In the genomic region with DNA sequence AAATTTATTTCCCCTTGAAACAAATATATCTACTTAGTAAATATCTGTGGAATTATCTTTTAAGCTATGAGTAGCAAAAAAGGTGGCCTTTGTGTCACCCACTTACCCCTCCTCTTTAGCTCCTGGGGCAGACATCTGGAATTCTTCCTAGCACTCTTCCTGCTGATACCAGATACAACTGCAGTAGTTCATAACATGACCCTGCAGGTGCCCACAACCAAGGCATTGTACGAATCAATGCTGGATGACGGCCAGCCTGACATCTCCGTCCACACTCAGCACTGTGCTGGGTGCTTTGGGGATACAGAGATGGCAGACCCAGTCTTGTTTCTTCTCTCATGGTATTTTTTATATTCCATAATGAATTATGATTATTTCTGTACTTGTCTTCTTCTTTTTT, we compare ENCODE assay signal across 18 cellular contexts.
DNase-seq lines count a peak whose midpoint lies in the region; ATAC-seq lines count a peak whose summit lies in the region.
"Had no signal": no experiment of that assay in that cellular context is flagged by ENCODE, and none has a peak within 500 bp of the region (broad histone marks: within the 10 kb centered on the region; RNA-seq: fewer than 3 reads in every experiment).

No MANE protein-coding gene starts in this region.

- H3K9me3 Mint-ChIP-seq in activated T-cell treated with anti-CD3 and anti-CD28 coated beads, Interleukin-2, amount 50 U/mL, for 4 hours, result no peaks in the 10 kb centered on the region
- no peaks in the 10 kb centered on the region for H3K9me3 Mint-ChIP-seq in CD4-positive, alpha-beta memory T cell

- no peaks in the 10 kb centered on the region for H3K36me3 Mint-ChIP-seq in activated T-cell treated with anti-CD3 and anti-CD28 coated beads, Interleukin-2, amount 50 U/mL, for 4 hours (ENCODE audit: insufficient read depth)
- H3K36me3 Mint-ChIP-seq in CD4-positive, alpha-beta memory T cell, result no peaks in the 10 kb centered on the region

- no peaks in the 10 kb centered on the region for H3K27me3 ChIP-seq in CD4-positive, alpha-beta memory T cell (ENCODE audit: insufficient read depth, low read length)
- no peaks in the 10 kb centered on the region for H3K27me3 ChIP-seq in subcutaneous abdominal adipose tissue (ENCODE audit: control insufficient read depth in 5 of 5, insufficient read depth in 4 of 5, low read length in 5 of 5)
- H3K27me3 ChIP-seq: Peyer's patch had no signal

- POLR2A ChIA-PET in CD4-positive, alpha-beta memory T cell (lab: Charles Lee; ENCODE audit: partially characterized antibody), result no interaction called here

- intact Hi-C loops in CD4-positive, alpha-beta memory T cell (cut with micrococcal nuclease), result no loop called here

- no peaks in the 10 kb centered on the region for H3K27me3 Mint-ChIP-seq in activated T-cell treated with anti-CD3 and anti-CD28 coated beads, Interleukin-2, amount 50 U/mL, for 4 hours (ENCODE audit: low read depth)
- H3K27me3 Mint-ChIP-seq in CD4-positive, alpha-beta memory T cell, result peaks cover 2% of the 10 kb centered on the region in 2 donors

- no peaks in the 10 kb centered on the region for H3K9me3 ChIP-seq in CD4-positive, alpha-beta memory T cell (ENCODE audit: control insufficient read depth in 1 of 2, low read length in 2 of 2)
- H3K9me3 ChIP-seq in subcutaneous abdominal adipose tissue (ENCODE audit: control insufficient read depth in 5 of 5, low read length in 5 of 5), result no peaks in the 10 kb centered on the region
- H3K9me3 ChIP-seq: Peyer's patch had no signal

- peak overlapping the region in 2 of 7 donors; percentile 22 to 60 for H3K27ac Mint-ChIP-seq in CD4-positive, alpha-beta memory T cell

- H3K4me3 Mint-ChIP-seq in activated T-cell treated with anti-CD3 and anti-CD28 coated beads, Interleukin-2, amount 50 U/mL, for 4 hours, result peak overlapping the region; percentile 54
- peak overlapping the region in 5 of 8 donors; percentile 7 to 67 (median 18) for H3K4me3 Mint-ChIP-seq in CD4-positive, alpha-beta memory T cell

- H3K9ac ChIP-seq in subcutaneous abdominal adipose tissue (ENCODE audit: low read length in 5 of 5), result no peak overlapping the region

- H3K4me1 Mint-ChIP-seq in activated T-cell treated with anti-CD3 and anti-CD28 coated beads, Interleukin-2, amount 50 U/mL, for 4 hours (ENCODE audit: low read depth), result peaks cover 18% of the 10 kb centered on the region
- H3K4me1 Mint-ChIP-seq in CD4-positive, alpha-beta memory T cell, result peaks cover 0 to 5% (median 2%) of the 10 kb centered on the region in 4 donors

- H3K27ac ChIP-seq in CD4-positive, alpha-beta memory T cell (ENCODE audit: low read depth, low read length), result no peak overlapping the region
- H3K27ac ChIP-seq in subcutaneous abdominal adipose tissue (ENCODE audit: low read depth, low read length), result peak overlapping the region; percentile 93
- H3K27ac ChIP-seq: Peyer's patch had no signal

- DNase-seq in activated T-cell treated with anti-CD3 and anti-CD28 coated beads, Interleukin-2, amount 50 U/mL, for 4 hours, result no peak
- no peak for DNase-seq in activated T-cell treated with anti-CD3 and anti-CD28 coated beads, Interleukin-2, amount 50 U/mL, for 48 hours
- DNase-seq in CD4-positive, alpha-beta memory T cell, result no peak
- DNase-seq in dermis blood vessel endothelial cell (peak; percentile 21), NCI-H82 (lab: John Stamatoyannopoulos, UW) (no peak), kidney glomerular epithelial cell (lab: John Stamatoyannopoulos, UW) (no peak), cerebellum (ENCODE audit: low spot score) (no peak)
- DNase-seq: H7, KG1, NCI-H1436 treated with DMSO at 0.1 percent for 48 hours, NCI-H2029 treated with DMSO at 0.1 percent for 48 hours, NCI-H2171 treated with DMSO at 0.1 percent for 48 hours, NCI-H510A, NCI-H774, Peyer's patch, SHP77 had no signal

- no peaks in the 10 kb centered on the region for H3K36me3 ChIP-seq in CD4-positive, alpha-beta memory T cell (ENCODE audit: insufficient read depth, low read length)
- peaks cover 0 to 8% (median 0%) of the 10 kb centered on the region in 5 donors for H3K36me3 ChIP-seq in subcutaneous abdominal adipose tissue (ENCODE audit: control insufficient read depth in 5 of 5, insufficient read depth in 5 of 5, low read length in 5 of 5)
- H3K36me3 ChIP-seq: Peyer's patch had no signal

- CTCF ChIA-PET in CD4-positive, alpha-beta memory T cell (lab: Charles Lee; ENCODE audit: partially characterized antibody), result interaction anchor here (0.8 kb wide), 1 partner anchor 10 kb away, joined by 4 read pairs; no protein-coding TSS in a partner anchor

- ATAC-seq in activated T-cell treated with anti-CD3 and anti-CD28 coated beads, Interleukin-2, amount 50 U/mL, for 4 hours, result no peak
- ATAC-seq: HepG2 had no signal

- H3K4me1 ChIP-seq in CD4-positive, alpha-beta memory T cell (ENCODE audit: insufficient read depth, low read length), result no peaks in the 10 kb centered on the region
- peaks cover 15 to 63% (median 45%) of the 10 kb centered on the region in 5 donors for H3K4me1 ChIP-seq in subcutaneous abdominal adipose tissue (ENCODE audit: control insufficient read depth in 5 of 5, insufficient read depth in 5 of 5, low read length in 5 of 5)
- H3K4me1 ChIP-seq: Peyer's patch had no signal

- no peak overlapping the region for H3K4me3 ChIP-seq in CD4-positive, alpha-beta memory T cell (ENCODE audit: low read length in 2 of 2)
- no peak overlapping the region for H3K4me3 ChIP-seq in subcutaneous abdominal adipose tissue (ENCODE audit: low read depth in 1 of 5, low read length in 5 of 5)
- H3K4me3 ChIP-seq: Peyer's patch had no signal
